Comparison of ENCODE assay signal across 1 cellular context in genomic region chr1:983736-984475, GRCh38.
TF ChIP-seq lines count a peak whose summit lies in the region.

No MANE protein-coding gene starts in this region.

TF ChIP-seq in K562, 482 proteins besides CTCF, POLR2A, EP300 and RAD21 (continued from another document):
- TF ChIP-seq ZBTB7A (IDR thresholded peaks at IDR 0.05; ENCODE audit: borderline replicate concordance, control insufficient read depth, low read depth, low read length) (peak; percentile 98), TRIM25 (IDR thresholded peaks at IDR 0.05; ENCODE audit: borderline replicate concordance) (no peak), CC2D1A (IDR thresholded peaks at IDR 0.05) (0 out of 2 replicates have a peak, but pooled peaks have one; percentile 39), CBX5 (IDR thresholded peaks at IDR 0.05; ENCODE audit: borderline replicate concordance, low read depth) (no peak), TEAD2 (tag; IDR thresholded peaks at IDR 0.05) (no peak), ZNF41 (CRISPR knock-in tag; conservative IDR thresholded peaks at IDR 0.05) (no peak), CHD1 (IDR thresholded peaks at IDR 0.05; ENCODE audit: low read length) (no peak), GABPB1 (CRISPR knock-in tag; IDR thresholded peaks at IDR 0.05) (no peak), SMC3 (conservative IDR thresholded peaks at IDR 0.05; ENCODE audit: insufficient read depth, low read depth, low read length) (peak; percentile 79), STAT5A (IDR thresholded peaks at IDR 0.05; ENCODE audit: borderline replicate concordance, low read length) (no peak), KLF13 (tag; IDR thresholded peaks at IDR 0.05; ENCODE audit: borderline replicate concordance, low read depth) (no peak), HNRNPH1 (optimal IDR thresholded peaks at IDR 0.05; ENCODE audit: low read depth, low read length) (no peak), HLTF (IDR thresholded peaks at IDR 0.05) (no peak), PRMT5 (CRISPR knock-in tag; IDR thresholded peaks at IDR 0.05) (no peak), DLX4 (CRISPR knock-in tag; IDR thresholded peaks at IDR 0.05) (no peak), HMG20B (CRISPR knock-in tag; IDR thresholded peaks at IDR 0.05) (no peak), GATAD2B (IDR thresholded peaks at IDR 0.05; ENCODE audit: borderline replicate concordance) (no peak), NFXL1 (CRISPR knock-in tag; IDR thresholded peaks at IDR 0.05) (no peak)
- TF ChIP-seq, protein P1, sequence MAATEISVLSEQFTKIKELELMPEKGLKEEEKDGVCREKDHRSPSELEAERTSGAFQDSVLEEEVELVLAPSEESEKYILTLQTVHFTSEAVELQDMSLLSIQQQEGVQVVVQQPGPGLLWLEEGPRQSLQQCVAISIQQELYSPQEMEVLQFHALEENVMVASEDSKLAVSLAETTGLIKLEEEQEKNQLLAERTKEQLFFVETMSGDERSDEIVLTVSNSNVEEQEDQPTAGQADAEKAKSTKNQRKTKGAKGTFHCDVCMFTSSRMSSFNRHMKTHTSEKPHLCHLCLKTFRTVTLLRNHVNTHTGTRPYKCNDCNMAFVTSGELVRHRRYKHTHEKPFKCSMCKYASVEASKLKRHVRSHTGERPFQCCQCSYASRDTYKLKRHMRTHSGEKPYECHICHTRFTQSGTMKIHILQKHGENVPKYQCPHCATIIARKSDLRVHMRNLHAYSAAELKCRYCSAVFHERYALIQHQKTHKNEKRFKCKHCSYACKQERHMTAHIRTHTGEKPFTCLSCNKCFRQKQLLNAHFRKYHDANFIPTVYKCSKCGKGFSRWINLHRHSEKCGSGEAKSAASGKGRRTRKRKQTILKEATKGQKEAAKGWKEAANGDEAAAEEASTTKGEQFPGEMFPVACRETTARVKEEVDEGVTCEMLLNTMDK (IDR thresholded peaks at IDR 0.05; ENCODE audit: borderline replicate concordance, insufficient read depth, low read depth, low read length, poor library complexity, severe bottlenecking), result peak; percentile 41
